Comparison of ENCODE assay signal across 11 cellular contexts in genomic region chr4:83124079-83124780, GRCh38. TPM values are rescaled to one million over a fixed set of nuclear protein-coding genes. Genes with fewer than 3 reads are reported as not detected.
A peak's percentile ranks its signal among the peaks of the same experiment; 100 is the strongest.
DNase-seq lines count a peak whose midpoint lies in the region; ATAC-seq and TF ChIP-seq lines count a peak whose summit lies in the region.
"Had no signal": no experiment of that assay in that cellular context is flagged by ENCODE, and none has a peak within 500 bp of the region (broad histone marks: within the 10 kb centered on the region; RNA-seq: fewer than 3 reads in every experiment).

No MANE protein-coding gene starts in this region.

- no peaks in the 10 kb centered on the region for H3K36me3 ChIP-seq in adrenal gland (replicated peaks in 1 of 2)

- no peak for TF ChIP-seq POLR2A in adrenal gland (IDR thresholded peaks at IDR 0.05)

- H3K27me3 ChIP-seq in adrenal gland = no peaks in the 10 kb centered on the region

- H3K36me3 Mint-ChIP-seq in activated CD8-positive, alpha-beta T cell treated with anti-CD3 and anti-CD28 coated beads, Interleukin-2, amount 10 ng/mL, durations not matched to agents 7 days and 5 days (ENCODE audit: low read depth) = peaks cover 15% of the 10 kb centered on the region
- H3K36me3 Mint-ChIP-seq in activated CD8-positive, alpha-beta T cell treated with anti-CD3 and anti-CD28 coated beads for 36 hours (ENCODE audit: low read depth) = no peaks in the 10 kb centered on the region
- peaks cover 3 to 4% of the 10 kb centered on the region in 2 donors for H3K36me3 Mint-ChIP-seq in stimulated activated naive B cell treated with anti-CD40 and anti-IgM and Interleukin-4, amounts not matched to agents 10 μg/mL and 1 μg/mL and 100 μg/mL, for 72 hours

- no peaks in the 10 kb centered on the region for H3K9me3 ChIP-seq in adrenal gland (replicated peaks in 1 of 3)

- no peak overlapping the region for H3K4me3 Mint-ChIP-seq in activated CD8-positive, alpha-beta T cell treated with anti-CD3 and anti-CD28 coated beads, Interleukin-2, amount 10 ng/mL, durations not matched to agents 7 days and 5 days
- H3K4me3 Mint-ChIP-seq in activated CD8-positive, alpha-beta T cell treated with anti-CD3 and anti-CD28 coated beads for 36 hours = no peak overlapping the region
- peak overlapping the region in 1 of 2 donors; percentile 41 for H3K4me3 Mint-ChIP-seq in stimulated activated naive B cell treated with anti-CD40 and anti-IgM and Interleukin-4, amounts not matched to agents 10 μg/mL and 1 μg/mL and 100 μg/mL, for 72 hours

- H3K27ac ChIP-seq in adrenal gland = no peak overlapping the region
- H3K27ac ChIP-seq: A549, GM23248 had no signal

- intact Hi-C loops in activated CD8-positive, alpha-beta T cell treated with anti-CD3 and anti-CD28 coated beads for 36 hours (cut with micrococcal nuclease) = no loop called here
- intact Hi-C loops in adrenal gland (cut with DNase I) = no loop called here

- no peak for ATAC-seq in activated CD8-positive, alpha-beta T cell treated with anti-CD3 and anti-CD28 coated beads, Interleukin-2, amount 10 ng/mL, durations not matched to agents 7 days and 5 days
- ATAC-seq in activated CD8-positive, alpha-beta T cell treated with anti-CD3 and anti-CD28 coated beads for 36 hours = no peak
- peak; percentile 62 for ATAC-seq in HG03469 (IDR thresholded peaks at IDR 0.05; ENCODE audit: unreplicated experiment)
- ATAC-seq in stimulated activated naive B cell treated with anti-CD40 and anti-IgM and Interleukin-4, amounts not matched to agents 10 μg/mL and 1 μg/mL and 100 μg/mL, for 72 hours (replicated peaks) = peak; percentile 98 to 99
- ATAC-seq in HG03520 (IDR thresholded peaks at IDR 0.05; ENCODE audit: unreplicated experiment) = no peak
- ATAC-seq: A549 had no signal

- H3K4me1 ChIP-seq in adrenal gland (replicated peaks in 1 of 2) = no peaks in the 10 kb centered on the region

- 59 to 72% (median 69%) methylated on average over 10 of the region's 10 CpGs for WGBS in adrenal gland, 4 donors

- POLR2A ChIA-PET in activated CD8-positive, alpha-beta T cell treated with anti-CD3 and anti-CD28 coated beads, Interleukin-2, amount 10 ng/mL, durations not matched to agents 7 days and 5 days (lab: Charles Lee) = interaction anchor here (1.1 to 1.3 kb wide), 2 partner anchors 10 to 11 kb away, joined by 3 to 4 read pairs; partner anchors contain the start of gene PLAC8
- POLR2A ChIA-PET in activated CD8-positive, alpha-beta T cell treated with anti-CD3 and anti-CD28 coated beads for 36 hours (lab: Charles Lee) = interaction anchor here (1.8 kb wide), 2 partner anchors 10 to 94 kb away, joined by 3 to 4 read pairs; no protein-coding TSS in a partner anchor

- H3K9me3 Mint-ChIP-seq in activated CD8-positive, alpha-beta T cell treated with anti-CD3 and anti-CD28 coated beads, Interleukin-2, amount 10 ng/mL, durations not matched to agents 7 days and 5 days (ENCODE audit: insufficient read depth) = peaks cover 9% of the 10 kb centered on the region
- H3K9me3 Mint-ChIP-seq in activated CD8-positive, alpha-beta T cell treated with anti-CD3 and anti-CD28 coated beads for 36 hours = peaks cover 2% of the 10 kb centered on the region
- peaks cover 0 to 2% of the 10 kb centered on the region in 2 donors for H3K9me3 Mint-ChIP-seq in stimulated activated naive B cell treated with anti-CD40 and anti-IgM and Interleukin-4, amounts not matched to agents 10 μg/mL and 1 μg/mL and 100 μg/mL, for 72 hours

- no peaks in the 10 kb centered on the region for H3K27me3 Mint-ChIP-seq in activated CD8-positive, alpha-beta T cell treated with anti-CD3 and anti-CD28 coated beads, Interleukin-2, amount 10 ng/mL, durations not matched to agents 7 days and 5 days (ENCODE audit: low read depth)
- H3K27me3 Mint-ChIP-seq in activated CD8-positive, alpha-beta T cell treated with anti-CD3 and anti-CD28 coated beads for 36 hours = no peaks in the 10 kb centered on the region
- H3K27me3 Mint-ChIP-seq in stimulated activated naive B cell treated with anti-CD40 and anti-IgM and Interleukin-4, amounts not matched to agents 10 μg/mL and 1 μg/mL and 100 μg/mL, for 72 hours = no peaks in the 10 kb centered on the region

- H3K4me1 Mint-ChIP-seq in activated CD8-positive, alpha-beta T cell treated with anti-CD3 and anti-CD28 coated beads, Interleukin-2, amount 10 ng/mL, durations not matched to agents 7 days and 5 days (ENCODE audit: low read depth) = peaks cover 32% of the 10 kb centered on the region
- H3K4me1 Mint-ChIP-seq in activated CD8-positive, alpha-beta T cell treated with anti-CD3 and anti-CD28 coated beads for 36 hours (ENCODE audit: low read depth) = peaks cover 10% of the 10 kb centered on the region
- H3K4me1 Mint-ChIP-seq in stimulated activated naive B cell treated with anti-CD40 and anti-IgM and Interleukin-4, amounts not matched to agents 10 μg/mL and 1 μg/mL and 100 μg/mL, for 72 hours = peaks cover 21 to 30% of the 10 kb centered on the region in 2 donors

- H3K4me3 ChIP-seq in adrenal gland = no peak overlapping the region
- H3K4me3 ChIP-seq: A549, GM23248 had no signal

- DNase-seq in activated CD8-positive, alpha-beta T cell treated with anti-CD3 and anti-CD28 coated beads, Interleukin-2, amount 10 ng/mL, durations not matched to agents 7 days and 5 days = no peak
- no peak for DNase-seq in activated CD8-positive, alpha-beta T cell treated with anti-CD3 and anti-CD28 coated beads for 36 hours
- DNase-seq in adrenal gland = peak in 4 of 7 donors; percentile 17 to 26 (median 22)
- DNase-seq in stimulated activated naive B cell treated with anti-CD40 and anti-IgM and Interleukin-4, amounts not matched to agents 10 μg/mL and 1 μg/mL and 100 μg/mL, for 72 hours = peak; percentile 37
- no peak for DNase-seq in activated T-cell treated with anti-CD3 and anti-CD28 coated beads for 4 hours
- no peak for DNase-seq in amniotic stem cell (lab: John Stamatoyannopoulos, UW)
- DNase-seq: activated CD4-positive, alpha-beta T cell treated with anti-CD3 and anti-CD28 coated beads for 48 hours; GM23248 had no signal

- CTCF ChIA-PET in activated CD8-positive, alpha-beta T cell treated with anti-CD3 and anti-CD28 coated beads, Interleukin-2, amount 10 ng/mL, durations not matched to agents 7 days and 5 days (lab: Charles Lee) = interaction anchor here (0.6 to 2.5 kb wide), 4 partner anchors 11 to 69 kb away, joined by 3 to 8 read pairs (median 4); no protein-coding TSS in a partner anchor
- CTCF ChIA-PET in activated CD8-positive, alpha-beta T cell treated with anti-CD3 and anti-CD28 coated beads for 36 hours (lab: Charles Lee) = interaction anchor here (1.4 to 1.6 kb wide), 2 partner anchors 15 to 129 kb away, joined by 3 to 5 read pairs; no protein-coding TSS in a partner anchor

- H3K27ac Mint-ChIP-seq in activated CD8-positive, alpha-beta T cell treated with anti-CD3 and anti-CD28 coated beads, Interleukin-2, amount 10 ng/mL, durations not matched to agents 7 days and 5 days = peak overlapping the region; percentile 34
- no peak overlapping the region for H3K27ac Mint-ChIP-seq in activated CD8-positive, alpha-beta T cell treated with anti-CD3 and anti-CD28 coated beads for 36 hours
- peak overlapping the region; percentile 89 for H3K27ac Mint-ChIP-seq in stimulated activated naive B cell treated with anti-CD40 and anti-IgM and Interleukin-4, amounts not matched to agents 10 μg/mL and 1 μg/mL and 100 μg/mL, for 72 hours

- TF ChIP-seq CTCF in activated CD8-positive, alpha-beta T cell treated with anti-CD3 and anti-CD28 coated beads for 36 hours (IDR thresholded peaks at IDR 0.05) = no peak
- TF ChIP-seq CTCF in adrenal gland (IDR thresholded peaks at IDR 0.05) = no peak

RNA-seq across cellular contexts. Expression of gene PLAC8, which starts 9.7 kb away (rescaled TPM):
- 100 to 1,000 TPM; 193 to 198 TPM for total RNA-seq in activated CD8-positive, alpha-beta T cell treated with anti-CD3 and anti-CD28 coated beads, Interleukin-2, amount 10 ng/mL, durations not matched to agents 7 days and 5 days
- total RNA-seq in activated CD8-positive, alpha-beta T cell treated with anti-CD3 and anti-CD28 coated beads for 36 hours = 100 to 1,000 TPM in 1 of 2 experiments, 10 to 100 TPM in 1; 88.7 to 101 TPM
- 1 to 10 TPM in 7 of 8 donors, not detected in 1; 1.8 to 5.9 (median 2.9) TPM for total RNA-seq in adrenal gland
- 10 to 100 TPM in 1 of 3 donors, 1 to 10 TPM in 2; 1.4 to 14.4 (median 4.1) TPM for polyA plus RNA-seq in adrenal gland
- total RNA-seq: GM23248 had no signal

Comparison
In these comparisons a context has a peak if more than half of its experiments do, and no peak if none do; other contexts are left out.
1. ATAC-seq: peak in HG03469 (single experiment) and stimulated activated naive B cell treated with anti-CD40 and anti-IgM and Interleukin-4, amounts not matched to agents 10 μg/mL and 1 μg/mL and 100 μg/mL, for 72 hours (2 of 2); none in activated CD8-positive, alpha-beta T cell treated with anti-CD3 and anti-CD28 coated beads, Interleukin-2, amount 10 ng/mL, durations not matched to agents 7 days and 5 days (single experiment), activated CD8-positive, alpha-beta T cell treated with anti-CD3 and anti-CD28 coated beads for 36 hours (single experiment) and HG03520 (single experiment).
2. DNase-seq: peak in adrenal gland (4 of 7) and stimulated activated naive B cell treated with anti-CD40 and anti-IgM and Interleukin-4, amounts not matched to agents 10 μg/mL and 1 μg/mL and 100 μg/mL, for 72 hours (single experiment); none in activated CD8-positive, alpha-beta T cell treated with anti-CD3 and anti-CD28 coated beads, Interleukin-2, amount 10 ng/mL, durations not matched to agents 7 days and 5 days (single experiment), activated CD8-positive, alpha-beta T cell treated with anti-CD3 and anti-CD28 coated beads for 36 hours (single experiment), activated T-cell treated with anti-CD3 and anti-CD28 coated beads for 4 hours (single experiment) and amniotic stem cell (single experiment).
3. RNA of gene PLAC8, which starts 9.7 kb away (total RNA-seq): 193 to 198 TPM in activated CD8-positive, alpha-beta T cell treated with anti-CD3 and anti-CD28 coated beads, Interleukin-2, amount 10 ng/mL, durations not matched to agents 7 days and 5 days and 88.7 to 101 TPM in activated CD8-positive, alpha-beta T cell treated with anti-CD3 and anti-CD28 coated beads for 36 hours; 1.8 to 5.9 TPM in adrenal gland; every median in the first group is over 10 times any median in the second.